In the genomic region with DNA sequence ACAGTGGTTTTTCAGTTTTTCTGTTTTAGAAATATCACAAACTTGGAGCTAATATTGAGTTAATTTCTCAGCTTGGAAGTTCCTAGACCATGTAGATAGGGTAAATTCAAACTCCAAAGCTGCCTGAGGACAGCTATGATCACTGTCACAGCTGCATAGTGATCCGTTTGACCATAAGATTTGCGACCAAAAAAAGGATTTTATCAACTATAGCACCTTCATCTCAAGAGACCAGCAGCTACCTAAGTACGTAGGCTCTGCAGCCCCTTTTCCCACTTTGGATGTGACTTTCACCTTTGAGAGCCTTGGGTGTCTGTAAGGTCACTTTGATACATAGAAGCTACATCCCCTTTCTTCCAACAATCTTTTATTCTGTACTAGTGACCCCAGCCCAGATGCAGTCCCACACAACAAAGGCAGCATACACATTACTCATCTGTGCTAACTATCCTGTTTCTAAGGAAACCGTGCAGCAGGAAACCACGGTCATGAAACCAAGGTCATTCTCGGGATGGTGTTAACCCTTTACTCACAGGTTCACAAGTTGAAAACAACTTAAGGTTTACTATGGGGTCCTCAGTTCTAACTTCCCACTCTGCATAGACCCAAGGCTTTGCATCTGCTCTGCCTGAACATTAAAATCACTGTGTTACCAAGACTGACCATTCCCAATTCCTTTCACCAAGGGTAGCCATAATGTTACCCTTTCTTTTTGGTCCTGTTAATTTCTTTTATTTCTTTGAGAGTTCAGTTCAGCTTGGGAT, we compare ENCODE assay signal across 1 cellular context.
TF ChIP-seq lines count a peak whose summit lies in the region.

No MANE protein-coding gene starts in this region.

TF ChIP-seq in HepG2, 621 proteins besides CTCF, POLR2A, EP300 and RAD21 (continued from another document and continues in another):
- no peak for TF ChIP-seq SMC3 (IDR thresholded peaks at IDR 0.05; ENCODE audit: low read length)
- TF ChIP-seq, protein P1, sequence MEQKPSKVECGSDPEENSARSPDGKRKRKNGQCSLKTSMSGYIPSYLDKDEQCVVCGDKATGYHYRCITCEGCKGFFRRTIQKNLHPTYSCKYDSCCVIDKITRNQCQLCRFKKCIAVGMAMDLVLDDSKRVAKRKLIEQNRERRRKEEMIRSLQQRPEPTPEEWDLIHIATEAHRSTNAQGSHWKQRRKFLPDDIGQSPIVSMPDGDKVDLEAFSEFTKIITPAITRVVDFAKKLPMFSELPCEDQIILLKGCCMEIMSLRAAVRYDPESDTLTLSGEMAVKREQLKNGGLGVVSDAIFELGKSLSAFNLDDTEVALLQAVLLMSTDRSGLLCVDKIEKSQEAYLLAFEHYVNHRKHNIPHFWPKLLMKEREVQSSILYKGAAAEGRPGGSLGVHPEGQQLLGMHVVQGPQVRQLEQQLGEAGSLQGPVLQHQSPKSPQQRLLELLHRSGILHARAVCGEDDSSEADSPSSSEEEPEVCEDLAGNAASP (CRISPR knock-in tag; IDR thresholded peaks at IDR 0.05; ENCODE audit: borderline replicate concordance), result no peak
- TF ChIP-seq, protein P2, sequence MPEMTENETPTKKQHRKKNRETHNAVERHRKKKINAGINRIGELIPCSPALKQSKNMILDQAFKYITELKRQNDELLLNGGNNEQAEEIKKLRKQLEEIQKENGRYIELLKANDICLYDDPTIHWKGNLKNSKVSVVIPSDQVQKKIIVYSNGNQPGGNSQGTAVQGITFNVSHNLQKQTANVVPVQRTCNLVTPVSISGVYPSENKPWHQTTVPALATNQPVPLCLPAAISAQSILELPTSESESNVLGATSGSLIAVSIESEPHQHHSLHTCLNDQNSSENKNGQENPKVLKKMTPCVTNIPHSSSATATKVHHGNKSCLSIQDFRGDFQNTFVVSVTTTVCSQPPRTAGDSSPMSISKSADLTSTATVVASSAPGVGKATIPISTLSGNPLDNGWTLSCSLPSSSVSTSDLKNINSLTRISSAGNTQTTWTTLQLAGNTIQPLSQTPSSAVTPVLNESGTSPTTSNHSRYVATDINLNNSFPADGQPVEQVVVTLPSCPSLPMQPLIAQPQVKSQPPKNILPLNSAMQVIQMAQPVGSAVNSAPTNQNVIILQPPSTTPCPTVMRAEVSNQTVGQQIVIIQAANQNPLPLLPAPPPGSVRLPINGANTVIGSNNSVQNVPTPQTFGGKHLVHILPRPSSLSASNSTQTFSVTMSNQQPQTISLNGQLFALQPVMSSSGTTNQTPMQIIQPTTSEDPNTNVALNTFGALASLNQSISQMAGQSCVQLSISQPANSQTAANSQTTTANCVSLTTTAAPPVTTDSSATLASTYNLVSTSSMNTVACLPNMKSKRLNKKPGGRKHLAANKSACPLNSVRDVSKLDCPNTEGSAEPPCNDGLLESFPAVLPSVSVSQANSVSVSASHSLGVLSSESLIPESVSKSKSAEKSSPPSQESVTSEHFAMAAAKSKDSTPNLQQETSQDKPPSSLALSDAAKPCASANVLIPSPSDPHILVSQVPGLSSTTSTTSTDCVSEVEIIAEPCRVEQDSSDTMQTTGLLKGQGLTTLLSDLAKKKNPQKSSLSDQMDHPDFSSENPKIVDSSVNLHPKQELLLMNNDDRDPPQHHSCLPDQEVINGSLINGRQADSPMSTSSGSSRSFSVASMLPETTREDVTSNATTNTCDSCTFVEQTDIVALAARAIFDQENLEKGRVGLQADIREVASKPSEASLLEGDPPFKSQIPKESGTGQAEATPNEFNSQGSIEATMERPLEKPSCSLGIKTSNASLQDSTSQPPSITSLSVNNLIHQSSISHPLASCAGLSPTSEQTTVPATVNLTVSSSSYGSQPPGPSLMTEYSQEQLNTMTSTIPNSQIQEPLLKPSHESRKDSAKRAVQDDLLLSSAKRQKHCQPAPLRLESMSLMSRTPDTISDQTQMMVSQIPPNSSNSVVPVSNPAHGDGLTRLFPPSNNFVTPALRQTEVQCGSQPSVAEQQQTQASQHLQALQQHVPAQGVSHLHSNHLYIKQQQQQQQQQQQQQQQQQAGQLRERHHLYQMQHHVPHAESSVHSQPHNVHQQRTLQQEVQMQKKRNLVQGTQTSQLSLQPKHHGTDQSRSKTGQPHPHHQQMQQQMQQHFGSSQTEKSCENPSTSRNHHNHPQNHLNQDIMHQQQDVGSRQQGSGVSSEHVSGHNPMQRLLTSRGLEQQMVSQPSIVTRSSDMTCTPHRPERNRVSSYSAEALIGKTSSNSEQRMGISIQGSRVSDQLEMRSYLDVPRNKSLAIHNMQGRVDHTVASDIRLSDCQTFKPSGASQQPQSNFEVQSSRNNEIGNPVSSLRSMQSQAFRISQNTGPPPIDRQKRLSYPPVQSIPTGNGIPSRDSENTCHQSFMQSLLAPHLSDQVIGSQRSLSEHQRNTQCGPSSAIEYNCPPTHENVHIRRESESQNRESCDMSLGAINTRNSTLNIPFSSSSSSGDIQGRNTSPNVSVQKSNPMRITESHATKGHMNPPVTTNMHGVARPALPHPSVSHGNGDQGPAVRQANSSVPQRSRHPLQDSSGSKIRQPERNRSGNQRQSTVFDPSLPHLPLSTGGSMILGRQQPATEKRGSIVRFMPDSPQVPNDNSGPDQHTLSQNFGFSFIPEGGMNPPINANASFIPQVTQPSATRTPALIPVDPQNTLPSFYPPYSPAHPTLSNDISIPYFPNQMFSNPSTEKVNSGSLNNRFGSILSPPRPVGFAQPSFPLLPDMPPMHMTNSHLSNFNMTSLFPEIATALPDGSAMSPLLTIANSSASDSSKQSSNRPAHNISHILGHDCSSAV (CRISPR knock-in tag; IDR thresholded peaks at IDR 0.05; ENCODE audit: borderline replicate concordance), result no peak
- peak; percentile 39; the same call in 1 of the 2 replicates for TF ChIP-seq REPIN1 (CRISPR knock-in tag; IDR thresholded peaks at IDR 0.05; ENCODE audit: borderline replicate concordance, low read depth)
- TF ChIP-seq SMARCC2 (IDR thresholded peaks at IDR 0.05), result no peak
- TF ChIP-seq, protein P3, sequence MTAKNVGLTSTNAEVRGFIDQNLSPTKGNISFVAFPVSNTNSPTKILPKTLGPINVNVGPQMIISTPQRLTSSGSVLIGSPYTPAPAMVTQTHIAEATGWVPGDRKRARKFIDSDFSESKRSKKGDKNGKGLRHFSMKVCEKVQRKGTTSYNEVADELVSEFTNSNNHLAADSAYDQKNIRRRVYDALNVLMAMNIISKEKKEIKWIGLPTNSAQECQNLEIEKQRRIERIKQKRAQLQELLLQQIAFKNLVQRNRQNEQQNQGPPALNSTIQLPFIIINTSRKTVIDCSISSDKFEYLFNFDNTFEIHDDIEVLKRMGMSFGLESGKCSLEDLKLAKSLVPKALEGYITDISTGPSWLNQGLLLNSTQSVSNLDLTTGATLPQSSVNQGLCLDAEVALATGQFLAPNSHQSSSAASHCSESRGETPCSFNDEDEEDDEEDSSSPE (CRISPR knock-in tag; IDR thresholded peaks at IDR 0.05), result no peak
- TF ChIP-seq, protein P4, sequence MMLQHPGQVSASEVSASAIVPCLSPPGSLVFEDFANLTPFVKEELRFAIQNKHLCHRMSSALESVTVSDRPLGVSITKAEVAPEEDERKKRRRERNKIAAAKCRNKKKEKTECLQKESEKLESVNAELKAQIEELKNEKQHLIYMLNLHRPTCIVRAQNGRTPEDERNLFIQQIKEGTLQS (CRISPR knock-in tag; IDR thresholded peaks at IDR 0.05), result no peak
- TF ChIP-seq ZNF773 (CRISPR knock-in tag; IDR thresholded peaks at IDR 0.05; ENCODE audit: borderline replicate concordance), result no peak
- no peak for TF ChIP-seq ZNF343 (CRISPR knock-in tag; IDR thresholded peaks at IDR 0.05)
- TF ChIP-seq FOXK2 (IDR thresholded peaks at IDR 0.05), result no peak
- no peak; the same call in 1 of the 2 replicates for TF ChIP-seq NR2F6 (IDR thresholded peaks at IDR 0.05)
- TF ChIP-seq NR2F6 (CRISPR knock-in tag; IDR thresholded peaks at IDR 0.05), result no peak; the same call in 1 of the 2 replicates
- TF ChIP-seq, protein P5, sequence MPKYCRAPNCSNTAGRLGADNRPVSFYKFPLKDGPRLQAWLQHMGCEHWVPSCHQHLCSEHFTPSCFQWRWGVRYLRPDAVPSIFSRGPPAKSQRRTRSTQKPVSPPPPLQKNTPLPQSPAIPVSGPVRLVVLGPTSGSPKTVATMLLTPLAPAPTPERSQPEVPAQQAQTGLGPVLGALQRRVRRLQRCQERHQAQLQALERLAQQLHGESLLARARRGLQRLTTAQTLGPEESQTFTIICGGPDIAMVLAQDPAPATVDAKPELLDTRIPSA (CRISPR knock-in tag; IDR thresholded peaks at IDR 0.05; ENCODE audit: borderline replicate concordance), result no peak
- TF ChIP-seq, protein P6, sequence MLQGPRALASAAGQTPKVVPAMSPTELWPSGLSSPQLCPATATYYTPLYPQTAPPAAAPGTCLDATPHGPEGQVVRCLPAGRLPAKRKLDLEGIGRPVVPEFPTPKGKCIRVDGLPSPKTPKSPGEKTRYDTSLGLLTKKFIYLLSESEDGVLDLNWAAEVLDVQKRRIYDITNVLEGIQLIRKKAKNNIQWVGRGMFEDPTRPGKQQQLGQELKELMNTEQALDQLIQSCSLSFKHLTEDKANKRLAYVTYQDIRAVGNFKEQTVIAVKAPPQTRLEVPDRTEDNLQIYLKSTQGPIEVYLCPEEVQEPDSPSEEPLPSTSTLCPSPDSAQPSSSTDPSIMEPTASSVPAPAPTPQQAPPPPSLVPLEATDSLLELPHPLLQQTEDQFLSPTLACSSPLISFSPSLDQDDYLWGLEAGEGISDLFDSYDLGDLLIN (CRISPR knock-in tag; IDR thresholded peaks at IDR 0.05; ENCODE audit: borderline replicate concordance), result no peak
- TF ChIP-seq, protein P7, sequence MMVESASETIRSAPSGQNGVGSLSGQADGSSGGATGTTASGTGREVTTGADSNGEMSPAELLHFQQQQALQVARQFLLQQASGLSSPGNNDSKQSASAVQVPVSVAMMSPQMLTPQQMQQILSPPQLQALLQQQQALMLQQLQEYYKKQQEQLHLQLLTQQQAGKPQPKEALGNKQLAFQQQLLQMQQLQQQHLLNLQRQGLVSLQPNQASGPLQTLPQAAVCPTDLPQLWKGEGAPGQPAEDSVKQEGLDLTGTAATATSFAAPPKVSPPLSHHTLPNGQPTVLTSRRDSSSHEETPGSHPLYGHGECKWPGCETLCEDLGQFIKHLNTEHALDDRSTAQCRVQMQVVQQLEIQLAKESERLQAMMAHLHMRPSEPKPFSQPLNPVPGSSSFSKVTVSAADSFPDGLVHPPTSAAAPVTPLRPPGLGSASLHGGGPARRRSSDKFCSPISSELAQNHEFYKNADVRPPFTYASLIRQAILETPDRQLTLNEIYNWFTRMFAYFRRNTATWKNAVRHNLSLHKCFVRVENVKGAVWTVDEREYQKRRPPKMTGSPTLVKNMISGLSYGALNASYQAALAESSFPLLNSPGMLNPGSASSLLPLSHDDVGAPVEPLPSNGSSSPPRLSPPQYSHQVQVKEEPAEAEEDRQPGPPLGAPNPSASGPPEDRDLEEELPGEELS (CRISPR knock-in tag; IDR thresholded peaks at IDR 0.05), result peak; percentile 72
- TF ChIP-seq HMG20A (CRISPR knock-in tag; IDR thresholded peaks at IDR 0.05; ENCODE audit: borderline replicate concordance), result peak; percentile 11; the same call in 1 of the 2 replicates
- TF ChIP-seq, protein P8, sequence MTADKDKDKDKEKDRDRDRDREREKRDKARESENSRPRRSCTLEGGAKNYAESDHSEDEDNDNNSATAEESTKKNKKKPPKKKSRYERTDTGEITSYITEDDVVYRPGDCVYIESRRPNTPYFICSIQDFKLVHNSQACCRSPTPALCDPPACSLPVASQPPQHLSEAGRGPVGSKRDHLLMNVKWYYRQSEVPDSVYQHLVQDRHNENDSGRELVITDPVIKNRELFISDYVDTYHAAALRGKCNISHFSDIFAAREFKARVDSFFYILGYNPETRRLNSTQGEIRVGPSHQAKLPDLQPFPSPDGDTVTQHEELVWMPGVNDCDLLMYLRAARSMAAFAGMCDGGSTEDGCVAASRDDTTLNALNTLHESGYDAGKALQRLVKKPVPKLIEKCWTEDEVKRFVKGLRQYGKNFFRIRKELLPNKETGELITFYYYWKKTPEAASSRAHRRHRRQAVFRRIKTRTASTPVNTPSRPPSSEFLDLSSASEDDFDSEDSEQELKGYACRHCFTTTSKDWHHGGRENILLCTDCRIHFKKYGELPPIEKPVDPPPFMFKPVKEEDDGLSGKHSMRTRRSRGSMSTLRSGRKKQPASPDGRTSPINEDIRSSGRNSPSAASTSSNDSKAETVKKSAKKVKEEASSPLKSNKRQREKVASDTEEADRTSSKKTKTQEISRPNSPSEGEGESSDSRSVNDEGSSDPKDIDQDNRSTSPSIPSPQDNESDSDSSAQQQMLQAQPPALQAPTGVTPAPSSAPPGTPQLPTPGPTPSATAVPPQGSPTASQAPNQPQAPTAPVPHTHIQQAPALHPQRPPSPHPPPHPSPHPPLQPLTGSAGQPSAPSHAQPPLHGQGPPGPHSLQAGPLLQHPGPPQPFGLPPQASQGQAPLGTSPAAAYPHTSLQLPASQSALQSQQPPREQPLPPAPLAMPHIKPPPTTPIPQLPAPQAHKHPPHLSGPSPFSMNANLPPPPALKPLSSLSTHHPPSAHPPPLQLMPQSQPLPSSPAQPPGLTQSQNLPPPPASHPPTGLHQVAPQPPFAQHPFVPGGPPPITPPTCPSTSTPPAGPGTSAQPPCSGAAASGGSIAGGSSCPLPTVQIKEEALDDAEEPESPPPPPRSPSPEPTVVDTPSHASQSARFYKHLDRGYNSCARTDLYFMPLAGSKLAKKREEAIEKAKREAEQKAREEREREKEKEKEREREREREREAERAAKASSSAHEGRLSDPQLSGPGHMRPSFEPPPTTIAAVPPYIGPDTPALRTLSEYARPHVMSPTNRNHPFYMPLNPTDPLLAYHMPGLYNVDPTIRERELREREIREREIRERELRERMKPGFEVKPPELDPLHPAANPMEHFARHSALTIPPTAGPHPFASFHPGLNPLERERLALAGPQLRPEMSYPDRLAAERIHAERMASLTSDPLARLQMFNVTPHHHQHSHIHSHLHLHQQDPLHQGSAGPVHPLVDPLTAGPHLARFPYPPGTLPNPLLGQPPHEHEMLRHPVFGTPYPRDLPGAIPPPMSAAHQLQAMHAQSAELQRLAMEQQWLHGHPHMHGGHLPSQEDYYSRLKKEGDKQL (CRISPR knock-in tag; IDR thresholded peaks at IDR 0.05; ENCODE audit: low read depth), result no peak
- TF ChIP-seq, protein P9, sequence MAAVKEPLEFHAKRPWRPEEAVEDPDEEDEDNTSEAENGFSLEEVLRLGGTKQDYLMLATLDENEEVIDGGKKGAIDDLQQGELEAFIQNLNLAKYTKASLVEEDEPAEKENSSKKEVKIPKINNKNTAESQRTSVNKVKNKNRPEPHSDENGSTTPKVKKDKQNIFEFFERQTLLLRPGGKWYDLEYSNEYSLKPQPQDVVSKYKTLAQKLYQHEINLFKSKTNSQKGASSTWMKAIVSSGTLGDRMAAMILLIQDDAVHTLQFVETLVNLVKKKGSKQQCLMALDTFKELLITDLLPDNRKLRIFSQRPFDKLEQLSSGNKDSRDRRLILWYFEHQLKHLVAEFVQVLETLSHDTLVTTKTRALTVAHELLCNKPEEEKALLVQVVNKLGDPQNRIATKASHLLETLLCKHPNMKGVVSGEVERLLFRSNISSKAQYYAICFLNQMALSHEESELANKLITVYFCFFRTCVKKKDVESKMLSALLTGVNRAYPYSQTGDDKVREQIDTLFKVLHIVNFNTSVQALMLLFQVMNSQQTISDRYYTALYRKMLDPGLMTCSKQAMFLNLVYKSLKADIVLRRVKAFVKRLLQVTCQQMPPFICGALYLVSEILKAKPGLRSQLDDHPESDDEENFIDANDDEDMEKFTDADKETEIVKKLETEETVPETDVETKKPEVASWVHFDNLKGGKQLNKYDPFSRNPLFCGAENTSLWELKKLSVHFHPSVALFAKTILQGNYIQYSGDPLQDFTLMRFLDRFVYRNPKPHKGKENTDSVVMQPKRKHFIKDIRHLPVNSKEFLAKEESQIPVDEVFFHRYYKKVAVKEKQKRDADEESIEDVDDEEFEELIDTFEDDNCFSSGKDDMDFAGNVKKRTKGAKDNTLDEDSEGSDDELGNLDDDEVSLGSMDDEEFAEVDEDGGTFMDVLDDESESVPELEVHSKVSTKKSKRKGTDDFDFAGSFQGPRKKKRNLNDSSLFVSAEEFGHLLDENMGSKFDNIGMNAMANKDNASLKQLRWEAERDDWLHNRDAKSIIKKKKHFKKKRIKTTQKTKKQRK (IDR thresholded peaks at IDR 0.05; ENCODE audit: low read length), result no peak
- TF ChIP-seq ZNF224 (CRISPR knock-in tag; IDR thresholded peaks at IDR 0.05), result no peak
- no peak for TF ChIP-seq GFI1 (CRISPR knock-in tag; IDR thresholded peaks at IDR 0.05; ENCODE audit: borderline replicate concordance)
- TF ChIP-seq SP4 (CRISPR knock-in tag; IDR thresholded peaks at IDR 0.05), result no peak
